Comparison of ENCODE assay signal across 1 cellular context in the genomic region with DNA sequence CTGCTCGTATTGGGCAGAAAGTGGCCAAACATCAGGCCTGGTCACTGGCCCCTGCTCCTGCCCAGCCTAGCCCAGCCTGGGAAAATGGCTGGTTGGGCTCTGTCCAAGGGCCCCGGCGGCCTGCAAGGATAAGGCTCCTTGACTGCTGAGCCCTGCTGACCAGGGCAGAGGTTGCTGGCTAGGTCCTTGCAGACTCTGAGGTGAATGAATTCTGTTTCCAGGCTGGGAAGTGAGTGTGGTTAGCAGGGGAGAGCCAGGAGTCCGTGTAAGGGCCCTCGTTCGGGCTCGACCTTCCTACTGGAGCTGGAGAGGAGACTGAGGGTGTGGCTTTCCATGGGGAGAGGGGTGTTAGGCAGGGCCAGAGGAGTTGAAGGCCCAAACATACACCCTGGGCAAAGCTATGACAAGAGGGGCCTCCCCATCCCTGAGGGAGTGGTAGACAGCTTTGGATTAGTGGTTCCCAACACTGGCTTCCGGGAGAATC.
TF ChIP-seq lines count a peak whose summit lies in the region.

No MANE protein-coding gene starts in this region.

TF ChIP-seq in HepG2, 621 proteins besides CTCF, POLR2A, EP300 and RAD21 (continued from another document and continues in another):
- TF ChIP-seq, protein P1, sequence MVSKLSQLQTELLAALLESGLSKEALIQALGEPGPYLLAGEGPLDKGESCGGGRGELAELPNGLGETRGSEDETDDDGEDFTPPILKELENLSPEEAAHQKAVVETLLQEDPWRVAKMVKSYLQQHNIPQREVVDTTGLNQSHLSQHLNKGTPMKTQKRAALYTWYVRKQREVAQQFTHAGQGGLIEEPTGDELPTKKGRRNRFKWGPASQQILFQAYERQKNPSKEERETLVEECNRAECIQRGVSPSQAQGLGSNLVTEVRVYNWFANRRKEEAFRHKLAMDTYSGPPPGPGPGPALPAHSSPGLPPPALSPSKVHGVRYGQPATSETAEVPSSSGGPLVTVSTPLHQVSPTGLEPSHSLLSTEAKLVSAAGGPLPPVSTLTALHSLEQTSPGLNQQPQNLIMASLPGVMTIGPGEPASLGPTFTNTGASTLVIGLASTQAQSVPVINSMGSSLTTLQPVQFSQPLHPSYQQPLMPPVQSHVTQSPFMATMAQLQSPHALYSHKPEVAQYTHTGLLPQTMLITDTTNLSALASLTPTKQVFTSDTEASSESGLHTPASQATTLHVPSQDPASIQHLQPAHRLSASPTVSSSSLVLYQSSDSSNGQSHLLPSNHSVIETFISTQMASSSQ (IDR thresholded peaks at IDR 0.05; ENCODE audit: low read depth), result no peak
- TF ChIP-seq, protein P1 (CRISPR knock-in tag; IDR thresholded peaks at IDR 0.05; ENCODE audit: borderline replicate concordance), result peak; percentile 47; the same call in 1 of the 2 replicates
- TF ChIP-seq, protein P2, sequence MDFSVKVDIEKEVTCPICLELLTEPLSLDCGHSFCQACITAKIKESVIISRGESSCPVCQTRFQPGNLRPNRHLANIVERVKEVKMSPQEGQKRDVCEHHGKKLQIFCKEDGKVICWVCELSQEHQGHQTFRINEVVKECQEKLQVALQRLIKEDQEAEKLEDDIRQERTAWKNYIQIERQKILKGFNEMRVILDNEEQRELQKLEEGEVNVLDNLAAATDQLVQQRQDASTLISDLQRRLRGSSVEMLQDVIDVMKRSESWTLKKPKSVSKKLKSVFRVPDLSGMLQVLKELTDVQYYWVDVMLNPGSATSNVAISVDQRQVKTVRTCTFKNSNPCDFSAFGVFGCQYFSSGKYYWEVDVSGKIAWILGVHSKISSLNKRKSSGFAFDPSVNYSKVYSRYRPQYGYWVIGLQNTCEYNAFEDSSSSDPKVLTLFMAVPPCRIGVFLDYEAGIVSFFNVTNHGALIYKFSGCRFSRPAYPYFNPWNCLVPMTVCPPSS (IDR thresholded peaks at IDR 0.05), result no peak
- TF ChIP-seq, protein P3, sequence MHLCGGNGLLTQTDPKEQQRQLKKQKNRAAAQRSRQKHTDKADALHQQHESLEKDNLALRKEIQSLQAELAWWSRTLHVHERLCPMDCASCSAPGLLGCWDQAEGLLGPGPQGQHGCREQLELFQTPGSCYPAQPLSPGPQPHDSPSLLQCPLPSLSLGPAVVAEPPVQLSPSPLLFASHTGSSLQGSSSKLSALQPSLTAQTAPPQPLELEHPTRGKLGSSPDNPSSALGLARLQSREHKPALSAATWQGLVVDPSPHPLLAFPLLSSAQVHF (CRISPR knock-in tag; IDR thresholded peaks at IDR 0.05), result no peak
- TF ChIP-seq ZNF616 (CRISPR knock-in tag; IDR thresholded peaks at IDR 0.05; ENCODE audit: low read depth) (no peak), GABPA (IDR thresholded peaks at IDR 0.05; ENCODE audit: low read depth, low read length) (no peak), GABPA (CRISPR knock-in tag; IDR thresholded peaks at IDR 0.05; ENCODE audit: low read depth) (no peak), WIZ (CRISPR knock-in tag; IDR thresholded peaks at IDR 0.05) (no peak), ZNF335 (CRISPR knock-in tag; IDR thresholded peaks at IDR 0.05) (no peak), ZNF746 (CRISPR knock-in tag; IDR thresholded peaks at IDR 0.05) (no peak), FOXK2 (IDR thresholded peaks at IDR 0.05) (no peak), RXRA (CRISPR knock-in tag; IDR thresholded peaks at IDR 0.05) (peak; percentile 70), SMAD3 (CRISPR knock-in tag; IDR thresholded peaks at IDR 0.05) (no peak), ZNF329 (CRISPR knock-in tag; IDR thresholded peaks at IDR 0.05; ENCODE audit: low read depth) (no peak), NFE2L2 (IDR thresholded peaks at IDR 0.05; ENCODE audit: low read length) (no peak), HOXD1 (CRISPR knock-in tag; IDR thresholded peaks at IDR 0.05) (no peak), ISL2 (CRISPR knock-in tag; IDR thresholded peaks at IDR 0.05) (0 out of 2 replicates have a peak, but pooled peaks have one; percentile 45), KLF13 (CRISPR knock-in tag; IDR thresholded peaks at IDR 0.05) (no peak), GPN1 (CRISPR knock-in tag; IDR thresholded peaks at IDR 0.05; ENCODE audit: borderline replicate concordance) (no peak), ZNF766 (CRISPR knock-in tag; IDR thresholded peaks at IDR 0.05; ENCODE audit: borderline replicate concordance) (no peak), RFX5 (IDR thresholded peaks at IDR 0.05; ENCODE audit: low read depth, low read length) (no peak), ZNF10 (CRISPR knock-in tag; IDR thresholded peaks at IDR 0.05; ENCODE audit: borderline replicate concordance, low read depth) (no peak), ZNF317 (CRISPR knock-in tag; IDR thresholded peaks at IDR 0.05) (no peak), SUZ12 (IDR thresholded peaks at IDR 0.05; ENCODE audit: low read depth, low read length) (no peak), CREM (IDR thresholded peaks at IDR 0.05) (no peak), CREM (CRISPR knock-in tag; IDR thresholded peaks at IDR 0.05) (no peak), SMARCC2 (IDR thresholded peaks at IDR 0.05) (peak; percentile 55; the same call in 1 of the 2 replicates), TARDBP (CRISPR knock-in tag; IDR thresholded peaks at IDR 0.05) (no peak), YY1 (IDR thresholded peaks at IDR 0.05; ENCODE audit: insufficient read depth, insufficient replicate concordance, low read depth, low read length) (peak; percentile 64), ZNF558 (CRISPR knock-in tag; IDR thresholded peaks at IDR 0.05; ENCODE audit: borderline replicate concordance) (no peak), KDM2A (CRISPR knock-in tag; IDR thresholded peaks at IDR 0.05; ENCODE audit: borderline replicate concordance, low read depth) (peak; percentile 71; the same call in 1 of the 2 replicates), ZFP62 (CRISPR knock-in tag; IDR thresholded peaks at IDR 0.05) (no peak), ZNF263 (CRISPR knock-in tag; IDR thresholded peaks at IDR 0.05) (no peak)
- TF ChIP-seq, protein P4, sequence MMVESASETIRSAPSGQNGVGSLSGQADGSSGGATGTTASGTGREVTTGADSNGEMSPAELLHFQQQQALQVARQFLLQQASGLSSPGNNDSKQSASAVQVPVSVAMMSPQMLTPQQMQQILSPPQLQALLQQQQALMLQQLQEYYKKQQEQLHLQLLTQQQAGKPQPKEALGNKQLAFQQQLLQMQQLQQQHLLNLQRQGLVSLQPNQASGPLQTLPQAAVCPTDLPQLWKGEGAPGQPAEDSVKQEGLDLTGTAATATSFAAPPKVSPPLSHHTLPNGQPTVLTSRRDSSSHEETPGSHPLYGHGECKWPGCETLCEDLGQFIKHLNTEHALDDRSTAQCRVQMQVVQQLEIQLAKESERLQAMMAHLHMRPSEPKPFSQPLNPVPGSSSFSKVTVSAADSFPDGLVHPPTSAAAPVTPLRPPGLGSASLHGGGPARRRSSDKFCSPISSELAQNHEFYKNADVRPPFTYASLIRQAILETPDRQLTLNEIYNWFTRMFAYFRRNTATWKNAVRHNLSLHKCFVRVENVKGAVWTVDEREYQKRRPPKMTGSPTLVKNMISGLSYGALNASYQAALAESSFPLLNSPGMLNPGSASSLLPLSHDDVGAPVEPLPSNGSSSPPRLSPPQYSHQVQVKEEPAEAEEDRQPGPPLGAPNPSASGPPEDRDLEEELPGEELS (CRISPR knock-in tag; IDR thresholded peaks at IDR 0.05), result peak; percentile 58; the same call in 1 of the 2 replicates
- TF ChIP-seq, protein P5, sequence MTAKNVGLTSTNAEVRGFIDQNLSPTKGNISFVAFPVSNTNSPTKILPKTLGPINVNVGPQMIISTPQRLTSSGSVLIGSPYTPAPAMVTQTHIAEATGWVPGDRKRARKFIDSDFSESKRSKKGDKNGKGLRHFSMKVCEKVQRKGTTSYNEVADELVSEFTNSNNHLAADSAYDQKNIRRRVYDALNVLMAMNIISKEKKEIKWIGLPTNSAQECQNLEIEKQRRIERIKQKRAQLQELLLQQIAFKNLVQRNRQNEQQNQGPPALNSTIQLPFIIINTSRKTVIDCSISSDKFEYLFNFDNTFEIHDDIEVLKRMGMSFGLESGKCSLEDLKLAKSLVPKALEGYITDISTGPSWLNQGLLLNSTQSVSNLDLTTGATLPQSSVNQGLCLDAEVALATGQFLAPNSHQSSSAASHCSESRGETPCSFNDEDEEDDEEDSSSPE (CRISPR knock-in tag; IDR thresholded peaks at IDR 0.05), result no peak
- TF ChIP-seq, protein P6, sequence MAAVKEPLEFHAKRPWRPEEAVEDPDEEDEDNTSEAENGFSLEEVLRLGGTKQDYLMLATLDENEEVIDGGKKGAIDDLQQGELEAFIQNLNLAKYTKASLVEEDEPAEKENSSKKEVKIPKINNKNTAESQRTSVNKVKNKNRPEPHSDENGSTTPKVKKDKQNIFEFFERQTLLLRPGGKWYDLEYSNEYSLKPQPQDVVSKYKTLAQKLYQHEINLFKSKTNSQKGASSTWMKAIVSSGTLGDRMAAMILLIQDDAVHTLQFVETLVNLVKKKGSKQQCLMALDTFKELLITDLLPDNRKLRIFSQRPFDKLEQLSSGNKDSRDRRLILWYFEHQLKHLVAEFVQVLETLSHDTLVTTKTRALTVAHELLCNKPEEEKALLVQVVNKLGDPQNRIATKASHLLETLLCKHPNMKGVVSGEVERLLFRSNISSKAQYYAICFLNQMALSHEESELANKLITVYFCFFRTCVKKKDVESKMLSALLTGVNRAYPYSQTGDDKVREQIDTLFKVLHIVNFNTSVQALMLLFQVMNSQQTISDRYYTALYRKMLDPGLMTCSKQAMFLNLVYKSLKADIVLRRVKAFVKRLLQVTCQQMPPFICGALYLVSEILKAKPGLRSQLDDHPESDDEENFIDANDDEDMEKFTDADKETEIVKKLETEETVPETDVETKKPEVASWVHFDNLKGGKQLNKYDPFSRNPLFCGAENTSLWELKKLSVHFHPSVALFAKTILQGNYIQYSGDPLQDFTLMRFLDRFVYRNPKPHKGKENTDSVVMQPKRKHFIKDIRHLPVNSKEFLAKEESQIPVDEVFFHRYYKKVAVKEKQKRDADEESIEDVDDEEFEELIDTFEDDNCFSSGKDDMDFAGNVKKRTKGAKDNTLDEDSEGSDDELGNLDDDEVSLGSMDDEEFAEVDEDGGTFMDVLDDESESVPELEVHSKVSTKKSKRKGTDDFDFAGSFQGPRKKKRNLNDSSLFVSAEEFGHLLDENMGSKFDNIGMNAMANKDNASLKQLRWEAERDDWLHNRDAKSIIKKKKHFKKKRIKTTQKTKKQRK (IDR thresholded peaks at IDR 0.05; ENCODE audit: low read length), result no peak
- TF ChIP-seq, protein P7, sequence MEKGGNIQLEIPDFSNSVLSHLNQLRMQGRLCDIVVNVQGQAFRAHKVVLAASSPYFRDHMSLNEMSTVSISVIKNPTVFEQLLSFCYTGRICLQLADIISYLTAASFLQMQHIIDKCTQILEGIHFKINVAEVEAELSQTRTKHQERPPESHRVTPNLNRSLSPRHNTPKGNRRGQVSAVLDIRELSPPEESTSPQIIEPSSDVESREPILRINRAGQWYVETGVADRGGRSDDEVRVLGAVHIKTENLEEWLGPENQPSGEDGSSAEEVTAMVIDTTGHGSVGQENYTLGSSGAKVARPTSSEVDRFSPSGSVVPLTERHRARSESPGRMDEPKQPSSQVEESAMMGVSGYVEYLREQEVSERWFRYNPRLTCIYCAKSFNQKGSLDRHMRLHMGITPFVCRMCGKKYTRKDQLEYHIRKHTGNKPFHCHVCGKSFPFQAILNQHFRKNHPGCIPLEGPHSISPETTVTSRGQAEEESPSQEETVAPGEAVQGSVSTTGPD (CRISPR knock-in tag; IDR thresholded peaks at IDR 0.05), result no peak
- TF ChIP-seq, protein P8, sequence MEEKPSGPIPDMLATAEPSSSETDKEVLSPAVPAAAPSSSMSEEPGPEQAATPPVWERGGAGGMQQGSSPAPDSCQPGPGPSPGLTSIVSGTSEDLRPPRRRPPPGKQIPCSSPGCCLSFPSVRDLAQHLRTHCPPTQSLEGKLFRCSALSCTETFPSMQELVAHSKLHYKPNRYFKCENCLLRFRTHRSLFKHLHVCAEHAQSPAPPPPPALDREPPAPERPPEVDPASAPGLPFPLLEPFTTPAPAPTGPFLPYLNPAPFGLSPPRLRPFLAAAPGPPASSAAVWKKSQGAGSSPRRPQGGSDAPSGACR (CRISPR knock-in tag; IDR thresholded peaks at IDR 0.05), result no peak
- TF ChIP-seq, protein P9, sequence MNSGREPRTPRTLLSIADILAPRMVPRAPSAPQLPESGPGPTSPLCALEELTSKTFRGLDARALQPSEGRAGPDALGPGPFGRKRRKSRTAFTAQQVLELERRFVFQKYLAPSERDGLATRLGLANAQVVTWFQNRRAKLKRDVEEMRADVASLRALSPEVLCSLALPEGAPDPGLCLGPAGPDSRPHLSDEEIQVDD (CRISPR knock-in tag; IDR thresholded peaks at IDR 0.05; ENCODE audit: borderline replicate concordance), result no peak
- TF ChIP-seq, protein P10, sequence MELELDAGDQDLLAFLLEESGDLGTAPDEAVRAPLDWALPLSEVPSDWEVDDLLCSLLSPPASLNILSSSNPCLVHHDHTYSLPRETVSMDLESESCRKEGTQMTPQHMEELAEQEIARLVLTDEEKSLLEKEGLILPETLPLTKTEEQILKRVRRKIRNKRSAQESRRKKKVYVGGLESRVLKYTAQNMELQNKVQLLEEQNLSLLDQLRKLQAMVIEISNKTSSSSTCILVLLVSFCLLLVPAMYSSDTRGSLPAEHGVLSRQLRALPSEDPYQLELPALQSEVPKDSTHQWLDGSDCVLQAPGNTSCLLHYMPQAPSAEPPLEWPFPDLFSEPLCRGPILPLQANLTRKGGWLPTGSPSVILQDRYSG (CRISPR knock-in tag; IDR thresholded peaks at IDR 0.05), result no peak
- TF ChIP-seq, protein P11, sequence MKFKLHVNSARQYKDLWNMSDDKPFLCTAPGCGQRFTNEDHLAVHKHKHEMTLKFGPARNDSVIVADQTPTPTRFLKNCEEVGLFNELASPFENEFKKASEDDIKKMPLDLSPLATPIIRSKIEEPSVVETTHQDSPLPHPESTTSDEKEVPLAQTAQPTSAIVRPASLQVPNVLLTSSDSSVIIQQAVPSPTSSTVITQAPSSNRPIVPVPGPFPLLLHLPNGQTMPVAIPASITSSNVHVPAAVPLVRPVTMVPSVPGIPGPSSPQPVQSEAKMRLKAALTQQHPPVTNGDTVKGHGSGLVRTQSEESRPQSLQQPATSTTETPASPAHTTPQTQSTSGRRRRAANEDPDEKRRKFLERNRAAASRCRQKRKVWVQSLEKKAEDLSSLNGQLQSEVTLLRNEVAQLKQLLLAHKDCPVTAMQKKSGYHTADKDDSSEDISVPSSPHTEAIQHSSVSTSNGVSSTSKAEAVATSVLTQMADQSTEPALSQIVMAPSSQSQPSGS (CRISPR knock-in tag; IDR thresholded peaks at IDR 0.05), result 0 out of 2 replicates have a peak, but pooled peaks have one; percentile 16
